1 cellular context compared by ENCODE assay signal in genomic region chr10:44293306-44293778, GRCh38.
TF ChIP-seq lines count a peak whose summit lies in the region.

No MANE protein-coding gene starts in this region.

TF ChIP-seq in IMR-90, 13 proteins besides CTCF, POLR2A, EP300 and RAD21:
- no peak for TF ChIP-seq NFE2L2 (IDR thresholded peaks at IDR 0.05; ENCODE audit: low read depth, low read length)
- TF ChIP-seq BHLHE40 (IDR thresholded peaks at IDR 0.05; ENCODE audit: low read depth, low read length), result no peak
- no peak for TF ChIP-seq FOS (IDR thresholded peaks at IDR 0.05; ENCODE audit: low read depth, low read length)
- no peak for TF ChIP-seq RCOR1 (IDR thresholded peaks at IDR 0.05; ENCODE audit: insufficient replicate concordance, low read length)
- TF ChIP-seq RFX5 (IDR thresholded peaks at IDR 0.05; ENCODE audit: low read depth, low read length), result no peak
- no peak for TF ChIP-seq CEBPB (IDR thresholded peaks at IDR 0.05; ENCODE audit: low read depth, low read length)
- TF ChIP-seq MXI1 (IDR thresholded peaks at IDR 0.05; ENCODE audit: borderline replicate concordance, low read depth, low read length), result no peak
- no peak for TF ChIP-seq CHD1 (IDR thresholded peaks at IDR 0.05; ENCODE audit: low read depth, low read length)
- TF ChIP-seq SMC3 (IDR thresholded peaks at IDR 0.05; ENCODE audit: low read depth, low read length), result no peak
- no peak for TF ChIP-seq USF2 (IDR thresholded peaks at IDR 0.05; ENCODE audit: low read depth, low read length)
- no peak for TF ChIP-seq ELK1 (IDR thresholded peaks at IDR 0.05; ENCODE audit: borderline replicate concordance, low read depth, low read length)
- no peak for TF ChIP-seq MAFK (IDR thresholded peaks at IDR 0.05; ENCODE audit: low read depth, low read length)
- TF ChIP-seq MAZ (IDR thresholded peaks at IDR 0.05; ENCODE audit: borderline replicate concordance, low read depth, low read length), result no peak
